1 cellular context compared by ENCODE assay signal in genomic region chr1:14880456-14881316, GRCh38.
TF ChIP-seq lines count a peak whose summit lies in the region.

No MANE protein-coding gene starts in this region.

TF ChIP-seq in K562, 482 proteins besides CTCF, POLR2A, EP300 and RAD21:
- peak; percentile 51 for TF ChIP-seq MGA (IDR thresholded peaks at IDR 0.05)
- 0 out of 2 replicates have a peak, but pooled peaks have one; percentile 20 for TF ChIP-seq HIVEP1 (CRISPR knock-in tag; IDR thresholded peaks at IDR 0.05)
- peak; percentile 81 for TF ChIP-seq MEIS2 (IDR thresholded peaks at IDR 0.05; ENCODE audit: partially characterized antibody)
- TF ChIP-seq PBX2 (CRISPR knock-in tag; IDR thresholded peaks at IDR 0.05; ENCODE audit: low read depth): no peak
- TF ChIP-seq PBX2 (tag; conservative IDR thresholded peaks at IDR 0.05; ENCODE audit: low read depth): peak; percentile 66; the same call in 1 of the 2 replicates
- TF ChIP-seq MYC (IDR thresholded peaks at IDR 0.05; ENCODE audit: low read depth, low read length): 0 out of 2 replicates have a peak, but pooled peaks have one; percentile 28
- no peak for TF ChIP-seq MYC (CRISPR knock-in tag; IDR thresholded peaks at IDR 0.05; ENCODE audit: borderline replicate concordance, low read depth)
- TF ChIP-seq L3MBTL2 (IDR thresholded peaks at IDR 0.05): peak; percentile 38; the same call in 1 of the 2 replicates
- peak; percentile 31; the same call in 1 of the 2 replicates for TF ChIP-seq TCF3 (CRISPR knock-in tag; IDR thresholded peaks at IDR 0.05)
- TF ChIP-seq MIER1 (IDR thresholded peaks at IDR 0.05; ENCODE audit: low read depth): no peak
- peak; percentile 75 for TF ChIP-seq PKNOX1 (IDR thresholded peaks at IDR 0.05)
- TF ChIP-seq USF2 (CRISPR knock-in tag; IDR thresholded peaks at IDR 0.05): peak; percentile 22; the same call in 1 of the 2 replicates
- no peak for TF ChIP-seq CBX1 (IDR thresholded peaks at IDR 0.05; ENCODE audit: low read depth)
